17 cellular contexts compared by ENCODE assay signal in the genomic region with DNA sequence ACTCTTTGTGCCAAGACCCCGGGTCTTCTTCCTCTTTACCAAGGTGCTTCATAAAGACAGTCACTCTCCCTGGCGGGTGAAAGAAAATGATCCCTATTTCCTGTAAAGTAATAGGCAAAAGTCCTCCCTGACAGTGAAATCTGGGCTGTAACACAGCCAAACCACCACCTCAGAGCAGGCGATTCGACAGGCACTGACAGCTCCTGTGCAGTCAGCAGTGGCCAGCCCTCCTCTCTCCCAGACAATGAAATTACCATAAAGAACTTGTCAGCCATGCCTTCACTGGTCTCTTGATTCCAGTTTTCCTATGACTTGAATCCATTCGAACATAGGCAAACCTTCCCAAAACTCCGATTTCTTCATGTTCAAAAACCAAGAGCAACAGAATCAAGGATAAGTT.
DNase-seq lines count a peak whose midpoint lies in the region; ATAC-seq and TF ChIP-seq lines count a peak whose summit lies in the region.
"Had no signal": no experiment of that assay in that cellular context is flagged by ENCODE, and none has a peak within 500 bp of the region (broad histone marks: within the 10 kb centered on the region; RNA-seq: fewer than 3 reads in every experiment).

No MANE protein-coding gene starts in this region.

- H3K4me1 ChIP-seq in gastrocnemius medialis, result no peaks in the 10 kb centered on the region
- H3K4me1 ChIP-seq: HAP-1 had no signal

- in situ Hi-C loops in gastrocnemius medialis (cut with MboI; ENCODE audit: low sequenced_read_pairs in 4 of 4), result no loop called here

- H3K9me3 ChIP-seq in gastrocnemius medialis, result no peaks in the 10 kb centered on the region
- H3K9me3 ChIP-seq: HAP-1 had no signal

- no peak for TF ChIP-seq CTCF in gastrocnemius medialis (IDR thresholded peaks at IDR 0.05 in 4 of 5, conservative IDR thresholded peaks at IDR 0.05 in 1 of 5)

- no peaks in the 10 kb centered on the region for H3K36me3 ChIP-seq in gastrocnemius medialis
- H3K36me3 ChIP-seq: HAP-1 had no signal

- intact Hi-C loops in gastrocnemius medialis (cut with DNase I; ENCODE audit: low total_unique reads), result no loop called here

- no peak overlapping the region for H3K4me3 ChIP-seq in gastrocnemius medialis
- H3K4me3 ChIP-seq: HAP-1 had no signal

- ATAC-seq in HG03520 (IDR thresholded peaks at IDR 0.05; ENCODE audit: unreplicated experiment), result no peak
- ATAC-seq in gastrocnemius medialis, result no peak

- no peaks in the 10 kb centered on the region for H3K27me3 ChIP-seq in gastrocnemius medialis

- DNase-seq in M059J (ENCODE audit: low read depth) (peak; percentile 12), astrocyte of the hippocampus (ENCODE audit: low read depth, low spot score) (peak; percentile 43), epithelial cell of prostate (ENCODE audit: low read depth, low spot score) (peak; percentile 16), renal cortical epithelial cell (ENCODE audit: low read depth) (peak; percentile 20), gastrocnemius medialis (no peak)
- DNase-seq in stimulated activated CD4-positive, alpha-beta T cell treated with anti-CD3 and anti-CD28 coated beads, Interleukin-15, amount 100 ng/mL, for 24 hours, result no peak
- DNase-seq: C1 segment of cervical spinal cord; Calu3; CD4-positive, alpha-beta memory T cell; COR-L47; DMS53; DMS79 treated with DMSO at 0.1 percent for 48 hours; GF-D8; GOT3; HFFc6 had no signal

- no peak for TF ChIP-seq POLR2A in gastrocnemius medialis (IDR thresholded peaks at IDR 0.05)

- no peak overlapping the region for H3K27ac ChIP-seq in epithelial cell of prostate
- H3K27ac ChIP-seq in gastrocnemius medialis, result no peak overlapping the region

Comparison
In these comparisons a context has a peak if more than half of its experiments do, and no peak if none do; other contexts are left out.
1. DNase-seq: peak in M059J (single experiment), astrocyte of the hippocampus (single experiment), epithelial cell of prostate (single experiment) and renal cortical epithelial cell (single experiment); none in gastrocnemius medialis (0 of 2) and stimulated activated CD4-positive, alpha-beta T cell treated with anti-CD3 and anti-CD28 coated beads, Interleukin-15, amount 100 ng/mL, for 24 hours (single experiment).